ENCODE assay signal across 1 cellular context in the genomic region with DNA sequence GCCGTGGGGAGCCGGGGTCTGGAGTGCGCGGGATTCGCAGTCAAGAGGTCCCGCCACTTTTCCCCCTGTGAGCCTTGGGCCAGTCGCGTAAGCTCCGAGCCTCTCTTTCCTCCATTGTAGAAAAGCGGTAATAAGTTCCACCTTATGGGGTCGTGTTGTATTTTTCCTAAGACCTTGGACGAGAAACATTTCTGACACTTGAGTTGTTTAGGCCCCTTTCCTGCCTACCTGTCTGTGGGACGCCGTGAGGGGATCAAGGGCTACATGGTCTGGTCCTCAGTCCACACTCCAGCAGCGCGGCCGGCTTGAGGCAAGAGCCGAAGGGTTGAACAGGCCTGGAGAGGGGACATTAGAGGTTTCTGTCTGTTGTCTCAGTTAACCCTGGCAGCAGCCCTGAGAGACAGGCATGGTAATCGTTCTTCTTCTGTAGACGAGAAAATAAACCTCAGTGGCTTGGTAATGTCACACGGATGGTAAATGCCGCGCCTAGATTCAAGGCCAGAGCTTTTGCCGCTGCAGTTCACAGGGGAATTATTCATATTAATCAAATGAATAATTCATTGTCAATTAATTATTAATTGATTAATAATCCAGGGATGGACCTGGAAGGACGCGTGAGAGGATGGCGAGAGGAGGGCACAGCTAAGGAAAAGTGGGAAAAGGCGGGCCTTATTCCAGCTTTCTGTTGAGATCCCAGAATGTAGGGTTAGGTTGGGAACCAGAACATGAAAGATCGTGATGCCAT.
TF ChIP-seq lines count a peak whose summit lies in the region.

No MANE protein-coding gene starts in this region.

TF ChIP-seq in endothelial cell of umbilical vein, 7 proteins besides CTCF, POLR2A, EP300 and RAD21:
- TF ChIP-seq JUN (IDR thresholded peaks at IDR 0.05; ENCODE audit: borderline replicate concordance, insufficient read depth, insufficient read length, low read depth) = no peak
- no peak for TF ChIP-seq MYC (IDR thresholded peaks at IDR 0.05; ENCODE audit: low read depth, low read length)
- TF ChIP-seq, protein P1, sequence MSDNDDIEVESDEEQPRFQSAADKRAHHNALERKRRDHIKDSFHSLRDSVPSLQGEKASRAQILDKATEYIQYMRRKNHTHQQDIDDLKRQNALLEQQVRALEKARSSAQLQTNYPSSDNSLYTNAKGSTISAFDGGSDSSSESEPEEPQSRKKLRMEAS (IDR thresholded peaks at IDR 0.05; ENCODE audit: insufficient read depth, insufficient read length) = no peak
- no peak for TF ChIP-seq POLR2AphosphoS5 (IDR thresholded peaks at IDR 0.05; ENCODE audit: insufficient read depth, low read depth, low read length)
- TF ChIP-seq GATA2 (IDR thresholded peaks at IDR 0.05; ENCODE audit: insufficient read depth, insufficient read length, low read depth, low read length) = no peak
- no peak for TF ChIP-seq FOS (IDR thresholded peaks at IDR 0.05; ENCODE audit: borderline replicate concordance, insufficient read depth, low read length)
- TF ChIP-seq EZH2 (IDR thresholded peaks at IDR 0.05; ENCODE audit: borderline replicate concordance, low read depth, low read length, severe bottlenecking) = no peak
